In genomic region chr4:179467890-179468289, GRCh38 we compare ENCODE assay signal across 21 cellular contexts.
"Had no signal": no experiment of that assay in that cellular context is flagged by ENCODE, and none has a peak within 500 bp of the region (broad histone marks: within the 10 kb centered on the region; RNA-seq: fewer than 3 reads in every experiment).

No MANE protein-coding gene starts in this region.

- H3K9me3 Mint-ChIP-seq: neural crest cell had no signal

- H3K9ac ChIP-seq: parathyroid adenoma had no signal

- H3K27me3 Mint-ChIP-seq: effector memory CD8-positive, alpha-beta T cell; naive thymus-derived CD8-positive, alpha-beta T cell; progenitor cell of endocrine pancreas had no signal

- H3K4me3 ChIP-seq: left lung, right atrium auricular region, stomach, thyroid gland, vagina had no signal

- ATAC-seq: effector memory CD8-positive, alpha-beta T cell; left lung; naive thymus-derived CD8-positive, alpha-beta T cell; sciatic nerve; stimulated activated effector memory CD8-positive, alpha-beta T cell treated with anti-CD3 and anti-CD28 coated beads, Interleukin-12 subunit alpha, Interleukin-12 subunit beta, amount 100 ng/mL, for 72 hours had no signal

- H2AFZ ChIP-seq: parathyroid adenoma had no signal

- H3K27me3 ChIP-seq: left lung, right atrium auricular region, stomach, thyroid gland, vagina had no signal

- H3K4me1 Mint-ChIP-seq: immature natural killer cell; naive thymus-derived CD8-positive, alpha-beta T cell; stimulated activated effector memory CD8-positive, alpha-beta T cell treated with anti-CD3 and anti-CD28 coated beads, Interleukin-12 subunit alpha, Interleukin-12 subunit beta, amount 100 ng/mL, for 72 hours had no signal

- H3K4me1 ChIP-seq: left lung, parathyroid adenoma, right atrium auricular region, stomach, thyroid gland, vagina had no signal

- H3K36me3 ChIP-seq: left lung, right atrium auricular region, stomach, thyroid gland, vagina had no signal

- DNase-seq: cortex of kidney; effector memory CD8-positive, alpha-beta T cell; hypothalamus; immature natural killer cell; islet precursor cell; left lung; mesendoderm; naive thymus-derived CD8-positive, alpha-beta T cell; stimulated activated CD4-positive, alpha-beta T cell treated with anti-CD3 and anti-CD28 coated beads, Interleukin-2, amount 100 ng/mL, for 24 hours; stimulated activated CD4-positive, alpha-beta T cell treated with anti-CD3 and anti-CD28 coated beads, Interleukin-4, amount 100 ng/mL, for 24 hours; stimulated activated naive CD4-positive, alpha-beta T cell treated with Interleukin-2 at 50 U/mL for 16 hours; stomach; thyroid gland; trophoblast cell had no signal

- H3K4me3 Mint-ChIP-seq: effector memory CD8-positive, alpha-beta T cell; immature natural killer cell; naive thymus-derived CD8-positive, alpha-beta T cell; neural crest cell; stimulated activated effector memory CD8-positive, alpha-beta T cell treated with anti-CD3 and anti-CD28 coated beads, Interleukin-12 subunit alpha, Interleukin-12 subunit beta, amount 100 ng/mL, for 72 hours had no signal

- H3K9me3 ChIP-seq: left lung, right atrium auricular region, thyroid gland, vagina had no signal

- H3K27ac ChIP-seq: left lung, parathyroid adenoma, right atrium auricular region, stomach, thyroid gland, vagina had no signal

- H3K79me2 ChIP-seq: parathyroid adenoma had no signal

- H3K36me3 Mint-ChIP-seq: naive thymus-derived CD8-positive, alpha-beta T cell; stimulated activated effector memory CD8-positive, alpha-beta T cell treated with anti-CD3 and anti-CD28 coated beads, Interleukin-12 subunit alpha, Interleukin-12 subunit beta, amount 100 ng/mL, for 72 hours had no signal

- H3K27ac Mint-ChIP-seq: effector memory CD8-positive, alpha-beta T cell; immature natural killer cell; naive thymus-derived CD8-positive, alpha-beta T cell; progenitor cell of endocrine pancreas; stimulated activated effector memory CD8-positive, alpha-beta T cell treated with anti-CD3 and anti-CD28 coated beads, Interleukin-12 subunit alpha, Interleukin-12 subunit beta, amount 100 ng/mL, for 72 hours had no signal
